7 cellular contexts compared by ENCODE assay signal in the genomic region with DNA sequence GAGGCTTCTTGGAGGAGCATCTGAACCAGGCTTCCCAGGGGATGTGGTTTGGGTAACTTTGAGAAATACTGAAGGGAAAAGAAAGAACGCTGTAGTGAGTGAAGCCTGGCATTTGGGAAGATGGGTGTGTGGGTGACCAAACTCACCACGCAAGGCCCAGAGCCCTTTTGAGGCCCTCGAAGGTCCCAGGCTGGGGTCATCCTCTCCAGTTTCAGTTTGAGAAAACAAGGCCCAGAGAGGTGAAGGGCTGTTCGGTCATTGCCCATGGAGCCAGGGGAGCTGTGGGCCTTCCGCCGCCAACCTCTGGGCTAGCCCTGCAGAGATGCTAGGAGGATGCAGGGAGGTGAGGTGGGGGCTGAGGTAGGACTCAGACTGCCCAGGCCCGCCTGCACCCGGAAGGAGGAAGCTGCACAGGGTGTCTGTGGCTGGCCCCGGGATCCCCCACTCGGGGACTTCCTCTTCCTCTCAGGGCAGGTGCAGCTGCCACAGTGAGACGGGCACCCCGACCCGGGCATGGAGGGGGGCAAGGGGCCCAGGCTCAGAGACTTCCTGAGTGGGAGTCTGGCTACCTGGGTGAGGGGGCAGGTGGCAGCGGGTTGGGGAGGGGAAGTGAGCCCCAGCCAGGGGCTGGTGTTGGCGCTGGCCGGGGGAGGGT. TPM values are rescaled to one million over a fixed set of nuclear protein-coding genes. Genes with fewer than 3 reads are reported as not detected.
DNase-seq lines count a peak whose midpoint lies in the region; ATAC-seq and TF ChIP-seq lines count a peak whose summit lies in the region.

A gene with protein sequence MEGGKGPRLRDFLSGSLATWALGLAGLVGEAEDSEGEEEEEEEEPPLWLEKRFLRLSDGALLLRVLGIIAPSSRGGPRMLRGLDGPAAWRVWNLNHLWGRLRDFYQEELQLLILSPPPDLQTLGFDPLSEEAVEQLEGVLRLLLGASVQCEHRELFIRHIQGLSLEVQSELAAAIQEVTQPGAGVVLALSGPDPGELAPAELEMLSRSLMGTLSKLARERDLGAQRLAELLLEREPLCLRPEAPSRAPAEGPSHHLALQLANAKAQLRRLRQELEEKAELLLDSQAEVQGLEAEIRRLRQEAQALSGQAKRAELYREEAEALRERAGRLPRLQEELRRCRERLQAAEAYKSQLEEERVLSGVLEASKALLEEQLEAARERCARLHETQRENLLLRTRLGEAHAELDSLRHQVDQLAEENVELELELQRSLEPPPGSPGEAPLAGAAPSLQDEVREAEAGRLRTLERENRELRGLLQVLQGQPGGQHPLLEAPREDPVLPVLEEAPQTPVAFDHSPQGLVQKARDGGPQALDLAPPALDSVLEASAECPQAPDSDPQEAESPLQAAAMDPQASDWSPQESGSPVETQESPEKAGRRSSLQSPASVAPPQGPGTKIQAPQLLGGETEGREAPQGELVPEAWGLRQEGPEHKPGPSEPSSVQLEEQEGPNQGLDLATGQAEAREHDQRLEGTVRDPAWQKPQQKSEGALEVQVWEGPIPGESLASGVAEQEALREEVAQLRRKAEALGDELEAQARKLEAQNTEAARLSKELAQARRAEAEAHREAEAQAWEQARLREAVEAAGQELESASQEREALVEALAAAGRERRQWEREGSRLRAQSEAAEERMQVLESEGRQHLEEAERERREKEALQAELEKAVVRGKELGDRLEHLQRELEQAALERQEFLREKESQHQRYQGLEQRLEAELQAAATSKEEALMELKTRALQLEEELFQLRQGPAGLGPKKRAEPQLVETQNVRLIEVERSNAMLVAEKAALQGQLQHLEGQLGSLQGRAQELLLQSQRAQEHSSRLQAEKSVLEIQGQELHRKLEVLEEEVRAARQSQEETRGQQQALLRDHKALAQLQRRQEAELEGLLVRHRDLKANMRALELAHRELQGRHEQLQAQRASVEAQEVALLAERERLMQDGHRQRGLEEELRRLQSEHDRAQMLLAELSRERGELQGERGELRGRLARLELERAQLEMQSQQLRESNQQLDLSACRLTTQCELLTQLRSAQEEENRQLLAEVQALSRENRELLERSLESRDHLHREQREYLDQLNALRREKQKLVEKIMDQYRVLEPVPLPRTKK (N-terminal part only) (plus strand): TSS at position 451 of the 655 bp plus-strand sequence. CDS start 63 bp downstream, at position 514.

- intact Hi-C loops in esophagus squamous epithelium (cut with DNase I) = no loop called here

- peaks cover 62% of the 10 kb centered on the region for H3K4me1 Mint-ChIP-seq in activated CD4-positive, alpha-beta memory T cell treated with anti-CD3 and anti-CD28 coated beads, Interleukin-2, amount 10 ng/mL, durations not matched to agents 7 days and 5 days

- peak; percentile 42 for ATAC-seq in GM21367 (IDR thresholded peaks at IDR 0.05; ENCODE audit: unreplicated experiment)

- no peaks in the 10 kb centered on the region for H3K27me3 ChIP-seq in esophagus squamous epithelium

- peak within 1 kb of the TSS in 3 of 4 donors; percentile 29 to 56 (median 37) for H3K4me3 ChIP-seq in esophagus squamous epithelium

- peak in 1 of 4 donors; percentile 8 for TF ChIP-seq POLR2A in esophagus squamous epithelium (IDR thresholded peaks at IDR 0.05)

- no peak for TF ChIP-seq CTCF in esophagus squamous epithelium (IDR thresholded peaks at IDR 0.05)

- CTCF ChIA-PET in activated CD4-positive, alpha-beta memory T cell treated with anti-CD3 and anti-CD28 coated beads, Interleukin-2, amount 10 ng/mL, durations not matched to agents 7 days and 5 days (lab: Charles Lee) = interaction anchor here (1.5 to 7.4 kb wide), 3 partner anchors 8 to 22 kb away, joined by 6 to 70 read pairs (median 41); a partner anchor contains a TSS

- H3K27ac ChIP-seq in KOPT-K1 (ENCODE audit: low read depth, low read length, poor library complexity, severe bottlenecking) = peak within 1 kb of the TSS; percentile 81
- peak within 1 kb of the TSS; percentile 29 to 88 (median 62) for H3K27ac ChIP-seq in esophagus squamous epithelium

- DNase-seq in activated CD4-positive, alpha-beta memory T cell treated with anti-CD3 and anti-CD28 coated beads, Interleukin-2, amount 10 ng/mL, durations not matched to agents 7 days and 5 days = peak; percentile 91
- DNase-seq in esophagus squamous epithelium (lab: John Stamatoyannopoulos, UW) (peak; percentile 50), dedifferentiated amniotic fluid mesenchymal stem cell (ENCODE audit: extremely low spot score) (no peak), NCI-H774 (lab: John Stamatoyannopoulos, UW) (no peak)
- DNase-seq in stimulated activated CD4-positive, alpha-beta T cell treated with anti-CD3 and anti-CD28 coated beads, Interleukin-1b, Interleukin-23, amount 100 ng/mL, for 24 hours (ENCODE audit: low read depth in 4 of 4, low spot score in 1 of 4) = peak in 3 of 4 experiments; percentile 64 to 77 (median 67)

- H3K9me3 Mint-ChIP-seq in activated CD4-positive, alpha-beta memory T cell treated with anti-CD3 and anti-CD28 coated beads, Interleukin-2, amount 10 ng/mL, durations not matched to agents 7 days and 5 days = no peaks in the 10 kb centered on the region

- H3K27ac Mint-ChIP-seq in activated CD4-positive, alpha-beta memory T cell treated with anti-CD3 and anti-CD28 coated beads, Interleukin-2, amount 10 ng/mL, durations not matched to agents 7 days and 5 days = peak within 1 kb of the TSS; percentile 94

- H3K27me3 Mint-ChIP-seq in activated CD4-positive, alpha-beta memory T cell treated with anti-CD3 and anti-CD28 coated beads, Interleukin-2, amount 10 ng/mL, durations not matched to agents 7 days and 5 days = no peaks in the 10 kb centered on the region

- POLR2A ChIA-PET in activated CD4-positive, alpha-beta memory T cell treated with anti-CD3 and anti-CD28 coated beads, Interleukin-2, amount 10 ng/mL, durations not matched to agents 7 days and 5 days (lab: Charles Lee) = interaction anchor here (0.6 to 4.2 kb wide), 10 partner anchors 8 to 135 kb away, joined by 3 to 52 read pairs (median 6); a partner anchor contains a TSS

- H3K4me3 Mint-ChIP-seq in activated CD4-positive, alpha-beta memory T cell treated with anti-CD3 and anti-CD28 coated beads, Interleukin-2, amount 10 ng/mL, durations not matched to agents 7 days and 5 days = peak within 1 kb of the TSS; percentile 92

- WGBS in esophagus squamous epithelium, 2 donors = 59 to 61% methylated on average over 7 to 8 of the region's 16 CpGs

- H3K9me3 ChIP-seq in KOPT-K1 (ENCODE audit: insufficient read depth, low read length, poor library complexity, severe bottlenecking) (no peaks in the 10 kb centered on the region), esophagus squamous epithelium (no peaks in the 10 kb centered on the region)

- H3K36me3 ChIP-seq in KOPT-K1 (ENCODE audit: insufficient read depth, low read length) (peaks cover 18% of the 10 kb centered on the region), esophagus squamous epithelium (no peaks in the 10 kb centered on the region)

- peaks cover 21 to 70% (median 22%) of the 10 kb centered on the region in 3 donors for H3K4me1 ChIP-seq in esophagus squamous epithelium

- H3K36me3 Mint-ChIP-seq in activated CD4-positive, alpha-beta memory T cell treated with anti-CD3 and anti-CD28 coated beads, Interleukin-2, amount 10 ng/mL, durations not matched to agents 7 days and 5 days (ENCODE audit: low read depth) = peaks cover 44% of the 10 kb centered on the region

RNA-seq across cellular contexts. Expression of the gene that starts here (rescaled TPM):
- 100 to 1,000 TPM in 1 of 2 experiments, 10 to 100 TPM in 1; 99.1 to 106 TPM for total RNA-seq in activated CD4-positive, alpha-beta memory T cell treated with anti-CD3 and anti-CD28 coated beads, Interleukin-2, amount 10 ng/mL, durations not matched to agents 7 days and 5 days
- 10 to 100 TPM in 3 of 4 donors, 1 to 10 TPM in 1; 7.4 to 14.9 (median 13.7) TPM for total RNA-seq in esophagus squamous epithelium

Comparison
In these comparisons a context has a peak if more than half of its experiments do, and no peak if none do; other contexts are left out.
1. RNA of the gene that starts here (total RNA-seq): 99.1 to 106 TPM in activated CD4-positive, alpha-beta memory T cell treated with anti-CD3 and anti-CD28 coated beads, Interleukin-2, amount 10 ng/mL, durations not matched to agents 7 days and 5 days; 7.4 to 14.9 TPM in esophagus squamous epithelium; every median in the first group is over 4 times any median in the second.
2. DNase-seq: peak in activated CD4-positive, alpha-beta memory T cell treated with anti-CD3 and anti-CD28 coated beads, Interleukin-2, amount 10 ng/mL, durations not matched to agents 7 days and 5 days (single experiment), esophagus squamous epithelium (single experiment) and stimulated activated CD4-positive, alpha-beta T cell treated with anti-CD3 and anti-CD28 coated beads, Interleukin-1b, Interleukin-23, amount 100 ng/mL, for 24 hours (3 of 4); none in dedifferentiated amniotic fluid mesenchymal stem cell (single experiment) and NCI-H774 (single experiment).